In the genomic region with DNA sequence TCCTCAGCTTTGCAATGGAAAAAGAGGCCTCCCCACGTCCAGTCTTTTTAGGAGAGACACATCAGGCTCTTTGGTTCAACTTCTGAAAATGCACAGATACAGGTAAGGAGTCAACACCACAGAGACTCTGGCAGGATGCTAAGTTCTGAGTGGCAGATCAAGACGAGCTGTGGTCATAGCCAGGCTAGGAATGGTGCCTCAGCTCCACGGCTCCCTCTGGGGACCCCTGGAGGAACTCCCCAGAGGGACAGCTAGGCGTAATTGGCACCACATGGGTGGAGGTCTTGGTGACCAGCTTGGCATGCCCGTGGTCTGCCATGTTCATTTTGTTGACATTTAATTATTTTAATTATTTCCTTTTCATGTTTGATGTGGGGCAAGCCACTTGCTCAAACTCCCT, we compare ENCODE assay signal across 12 cellular contexts.
A peak's percentile ranks its signal among the peaks of the same experiment; 100 is the strongest.
DNase-seq lines count a peak whose midpoint lies in the region; ATAC-seq, FAIRE-seq and TF ChIP-seq lines count a peak whose summit lies in the region.
"Had no signal": no experiment of that assay in that cellular context is flagged by ENCODE, and none has a peak within 500 bp of the region (broad histone marks: within the 10 kb centered on the region; RNA-seq: fewer than 3 reads in every experiment).

No MANE protein-coding gene starts in this region.

- H3K4me3 Mint-ChIP-seq in WTC11, result no peak overlapping the region
- H3K4me3 Mint-ChIP-seq in stimulated activated naive B cell treated with anti-CD40 and anti-IgM and Interleukin-4, amounts not matched to agents 10 μg/mL and 1 μg/mL and 100 μg/mL, for 72 hours, result no peak overlapping the region

- H3K4ac ChIP-seq in mesendoderm (ENCODE audit: low read depth, low read length), result no peak overlapping the region

- peaks cover 23% of the 10 kb centered on the region for H3K9me3 Mint-ChIP-seq in WTC11
- H3K9me3 Mint-ChIP-seq in stimulated activated naive B cell treated with anti-CD40 and anti-IgM and Interleukin-4, amounts not matched to agents 10 μg/mL and 1 μg/mL and 100 μg/mL, for 72 hours, result peaks cover 13 to 15% of the 10 kb centered on the region in 2 donors

- no peaks in the 10 kb centered on the region; the same call in none of the 2 replicates for H3K27me3 Mint-ChIP-seq in WTC11 (ENCODE audit: low read depth)
- H3K27me3 Mint-ChIP-seq in stimulated activated naive B cell treated with anti-CD40 and anti-IgM and Interleukin-4, amounts not matched to agents 10 μg/mL and 1 μg/mL and 100 μg/mL, for 72 hours, result peaks cover 0 to 6% of the 10 kb centered on the region in 2 donors

- H3K79me2 ChIP-seq in mesendoderm (ENCODE audit: control insufficient read depth, insufficient read depth, low read length), result no peaks in the 10 kb centered on the region
- H3K79me2 ChIP-seq: parathyroid adenoma had no signal

- H3K36me3 Mint-ChIP-seq in WTC11, result peaks cover 24% of the 10 kb centered on the region
- H3K36me3 Mint-ChIP-seq in stimulated activated naive B cell treated with anti-CD40 and anti-IgM and Interleukin-4, amounts not matched to agents 10 μg/mL and 1 μg/mL and 100 μg/mL, for 72 hours, result peaks cover 2 to 3% of the 10 kb centered on the region in 2 donors

- peak; percentile 56 for TF ChIP-seq CTCF in WTC11 (IDR thresholded peaks at IDR 0.05)

- no peak overlapping the region for H3K56ac ChIP-seq in mesendoderm (ENCODE audit: low read length)

- H2BK120ac ChIP-seq in mesendoderm (ENCODE audit: low read depth, low read length), result no peak overlapping the region

- no peaks in the 10 kb centered on the region for H3K27me3 ChIP-seq in mesendoderm (ENCODE audit: insufficient read depth, low read length, poor library complexity)

- H4K5ac ChIP-seq in mesendoderm (ENCODE audit: low read length), result no peak overlapping the region

- no peak overlapping the region for H3K4me3 ChIP-seq in mesendoderm (ENCODE audit: low read length)

- no peaks in the 10 kb centered on the region for H3K36me3 ChIP-seq in mesendoderm (ENCODE audit: control insufficient read depth, insufficient read depth, low read length)

- no peak overlapping the region for H3K27ac ChIP-seq in mesendoderm (ENCODE audit: low read depth, low read length)
- H3K27ac ChIP-seq: parathyroid adenoma had no signal

- H2BK5ac ChIP-seq in mesendoderm (ENCODE audit: low read length), result no peak overlapping the region

- H3K27ac Mint-ChIP-seq in WTC11, result no peak overlapping the region
- H3K27ac Mint-ChIP-seq in stimulated activated naive B cell treated with anti-CD40 and anti-IgM and Interleukin-4, amounts not matched to agents 10 μg/mL and 1 μg/mL and 100 μg/mL, for 72 hours, result no peak overlapping the region

- no peak overlapping the region for H2AK5ac ChIP-seq in mesendoderm (ENCODE audit: low read length)

- H2BK15ac ChIP-seq in mesendoderm (replicated peaks; ENCODE audit: low read depth), result no peak overlapping the region

- no peak overlapping the region for H3K9ac ChIP-seq in mesendoderm (ENCODE audit: low read length)
- H3K9ac ChIP-seq: parathyroid adenoma had no signal

- H3K4me1 Mint-ChIP-seq in WTC11, result no peaks in the 10 kb centered on the region
- no peaks in the 10 kb centered on the region for H3K4me1 Mint-ChIP-seq in stimulated activated naive B cell treated with anti-CD40 and anti-IgM and Interleukin-4, amounts not matched to agents 10 μg/mL and 1 μg/mL and 100 μg/mL, for 72 hours

- ATAC-seq in WTC11, result peak; percentile 91
- no peak for ATAC-seq in stimulated activated naive B cell treated with anti-CD40 and anti-IgM and Interleukin-4, amounts not matched to agents 10 μg/mL and 1 μg/mL and 100 μg/mL, for 72 hours (replicated peaks)
- ATAC-seq: left ventricle myocardium superior had no signal

- no peak for FAIRE-seq in HTR-8/SVneo (lab: Jason Lieb, UNC)

- no CpG with 5 or more reads among the region's 5 CpGs for WGBS in mesendoderm (ENCODE audit: extremely low coverage, insufficient coverage, low lambda C conversion rate)

- POLR2A ChIA-PET in WTC11 (lab: Charles Lee), result no interaction called here

- H3K23ac ChIP-seq in mesendoderm (ENCODE audit: low read length), result no peak overlapping the region

- peak in 2 of 3 experiments; percentile 1 to 26 for DNase-seq in NCI-H1417 (lab: John Stamatoyannopoulos, UW)
- no peak for DNase-seq in NCI-H1417 treated with DMSO at 0.1 percent for 48 hours (lab: John Stamatoyannopoulos, UW)
- DNase-seq in HTR-8/SVneo (ENCODE audit: insufficient read length, low spot score), result peak; percentile 39
- peak; percentile 58 for DNase-seq in WTC11 (ENCODE audit: low spot score)
- DNase-seq in mesendoderm, result peak; percentile 65
- no peak for DNase-seq in stimulated activated naive B cell treated with anti-CD40 and anti-IgM and Interleukin-4, amounts not matched to agents 10 μg/mL and 1 μg/mL and 100 μg/mL, for 72 hours
- DNase-seq in SK-N-DZ (ENCODE audit: low spot score), result no peak
- no peak for DNase-seq in T1000 (lab: John Stamatoyannopoulos, UW)
- DNase-seq: left ventricle myocardium superior; NCI-H446; stimulated activated CD4-positive, alpha-beta T cell treated with anti-CD3 and anti-CD28 coated beads, Interleukin-4, amount 100 ng/mL, for 1 hour had no signal

- CTCF ChIA-PET in WTC11 (lab: Charles Lee), result interaction anchor here (0.5 to 3.5 kb wide), 31 partner anchors 9 to 839 kb away, joined by 3 to 37 read pairs (median 4); partner anchors contain the start of gene KAZN

- H3K79me1 ChIP-seq in mesendoderm (ENCODE audit: low read length), result peaks cover 3% of the 10 kb centered on the region

- H4K8ac ChIP-seq in mesendoderm (ENCODE audit: low read depth, low read length), result no peak overlapping the region

- H3K4me1 ChIP-seq in mesendoderm (ENCODE audit: control insufficient read depth, low read depth, low read length), result peaks cover 3% of the 10 kb centered on the region
- H3K4me1 ChIP-seq: parathyroid adenoma had no signal

- no peak overlapping the region for H3K4me2 ChIP-seq in mesendoderm (ENCODE audit: low read length)

- H3K18ac ChIP-seq in mesendoderm (ENCODE audit: low read length), result no peak overlapping the region

TF ChIP-seq in WTC11, 78 proteins besides CTCF, POLR2A, EP300 and RAD21 (continues in another document):
- TF ChIP-seq, protein P1, sequence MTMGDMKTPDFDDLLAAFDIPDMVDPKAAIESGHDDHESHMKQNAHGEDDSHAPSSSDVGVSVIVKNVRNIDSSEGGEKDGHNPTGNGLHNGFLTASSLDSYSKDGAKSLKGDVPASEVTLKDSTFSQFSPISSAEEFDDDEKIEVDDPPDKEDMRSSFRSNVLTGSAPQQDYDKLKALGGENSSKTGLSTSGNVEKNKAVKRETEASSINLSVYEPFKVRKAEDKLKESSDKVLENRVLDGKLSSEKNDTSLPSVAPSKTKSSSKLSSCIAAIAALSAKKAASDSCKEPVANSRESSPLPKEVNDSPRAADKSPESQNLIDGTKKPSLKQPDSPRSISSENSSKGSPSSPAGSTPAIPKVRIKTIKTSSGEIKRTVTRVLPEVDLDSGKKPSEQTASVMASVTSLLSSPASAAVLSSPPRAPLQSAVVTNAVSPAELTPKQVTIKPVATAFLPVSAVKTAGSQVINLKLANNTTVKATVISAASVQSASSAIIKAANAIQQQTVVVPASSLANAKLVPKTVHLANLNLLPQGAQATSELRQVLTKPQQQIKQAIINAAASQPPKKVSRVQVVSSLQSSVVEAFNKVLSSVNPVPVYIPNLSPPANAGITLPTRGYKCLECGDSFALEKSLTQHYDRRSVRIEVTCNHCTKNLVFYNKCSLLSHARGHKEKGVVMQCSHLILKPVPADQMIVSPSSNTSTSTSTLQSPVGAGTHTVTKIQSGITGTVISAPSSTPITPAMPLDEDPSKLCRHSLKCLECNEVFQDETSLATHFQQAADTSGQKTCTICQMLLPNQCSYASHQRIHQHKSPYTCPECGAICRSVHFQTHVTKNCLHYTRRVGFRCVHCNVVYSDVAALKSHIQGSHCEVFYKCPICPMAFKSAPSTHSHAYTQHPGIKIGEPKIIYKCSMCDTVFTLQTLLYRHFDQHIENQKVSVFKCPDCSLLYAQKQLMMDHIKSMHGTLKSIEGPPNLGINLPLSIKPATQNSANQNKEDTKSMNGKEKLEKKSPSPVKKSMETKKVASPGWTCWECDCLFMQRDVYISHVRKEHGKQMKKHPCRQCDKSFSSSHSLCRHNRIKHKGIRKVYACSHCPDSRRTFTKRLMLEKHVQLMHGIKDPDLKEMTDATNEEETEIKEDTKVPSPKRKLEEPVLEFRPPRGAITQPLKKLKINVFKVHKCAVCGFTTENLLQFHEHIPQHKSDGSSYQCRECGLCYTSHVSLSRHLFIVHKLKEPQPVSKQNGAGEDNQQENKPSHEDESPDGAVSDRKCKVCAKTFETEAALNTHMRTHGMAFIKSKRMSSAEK (CRISPR knock-in tag; IDR thresholded peaks at IDR 0.05; ENCODE audit: borderline replicate concordance), result no peak
- TF ChIP-seq AR (CRISPR knock-in tag; IDR thresholded peaks at IDR 0.05) (no peak), FOXK1 (CRISPR knock-in tag; IDR thresholded peaks at IDR 0.05) (no peak), E2F4 (CRISPR knock-in tag; IDR thresholded peaks at IDR 0.05; ENCODE audit: borderline replicate concordance, low read depth) (no peak)

Comparison
In these comparisons a context has a peak if more than half of its experiments do, and no peak if none do; other contexts are left out.
1. DNase-seq: peak in NCI-H1417 (2 of 3), HTR-8/SVneo (single experiment), WTC11 (single experiment) and mesendoderm (single experiment); none in NCI-H1417 treated with DMSO at 0.1 percent for 48 hours (single experiment), stimulated activated naive B cell treated with anti-CD40 and anti-IgM and Interleukin-4, amounts not matched to agents 10 μg/mL and 1 μg/mL and 100 μg/mL, for 72 hours (single experiment), SK-N-DZ (single experiment) and T1000 (single experiment).